ENCODE assay signal across 8 cellular contexts in genomic region chr7:25854608-25855497, GRCh38.
DNase-seq lines count a peak whose midpoint lies in the region; ATAC-seq, FAIRE-seq and TF ChIP-seq lines count a peak whose summit lies in the region.

No MANE protein-coding gene starts in this region.

- H3K4me2 ChIP-seq in Loucy (ENCODE audit: low read depth, low read length, poor library complexity, severe bottlenecking), result peak overlapping the region; percentile 87

- peak overlapping the region; percentile 84 for H3K4me3 Mint-ChIP-seq in type B pancreatic cell

- WGBS in lung, 2 donors, result 3 to 7% methylated on average over 20 of the region's 20 CpGs

- peaks cover 33% of the 10 kb centered on the region for H3K4me1 Mint-ChIP-seq in type B pancreatic cell (ENCODE audit: unreplicated experiment)

- peak overlapping the region; percentile 81 for H3K9ac ChIP-seq in Loucy (ENCODE audit: low read depth, low read length, poor library complexity, severe bottlenecking)

- H3K79me2 ChIP-seq in Loucy (ENCODE audit: insufficient read depth, low read length), result peaks cover 10% of the 10 kb centered on the region

- peaks cover 9% of the 10 kb centered on the region; the same call in 1 of the 2 replicates for H3F3A ChIP-seq in Loucy (ENCODE audit: low read depth)

- peak; percentile 100 for DNase-seq in GM04504 (ENCODE audit: low read depth)
- DNase-seq in OCI-M2 (lab: John Stamatoyannopoulos, UW; ENCODE audit: unreplicated experiment), result peak; percentile 57
- DNase-seq in cerebellar cortex (ENCODE audit: low spot score), result peak; percentile 98
- no peak for DNase-seq in lung (ENCODE audit: low spot score)
- peak; percentile 75 for DNase-seq in type B pancreatic cell (ENCODE audit: extremely low spot score, unreplicated experiment)

- H3K9me3 ChIP-seq in Loucy (ENCODE audit: insufficient read depth, low read depth, low read length) (no peaks in the 10 kb centered on the region), lung (ENCODE audit: control insufficient read depth in 2 of 2, insufficient read depth in 1 of 2, low read length in 1 of 2) (peaks cover 0 to 10% of the 10 kb centered on the region in 2 donors)

- peak overlapping the region; percentile 19; the same call in 1 of the 2 replicates for H2AFZ ChIP-seq in Loucy (ENCODE audit: low read length)

- peak overlapping the region; percentile 73 for H3K4me3 ChIP-seq in Loucy (ENCODE audit: low read length, poor library complexity, severe bottlenecking)
- no peak overlapping the region for H3K4me3 ChIP-seq in lung

- TF ChIP-seq CTCF in Loucy (conservative IDR thresholded peaks at IDR 0.05; ENCODE audit: low read length) (peak; percentile 81), lung (IDR thresholded peaks at IDR 0.05; ENCODE audit: control extremely low read depth, extremely low read depth) (peak; percentile 33), type B pancreatic cell (conservative IDR thresholded peaks at IDR 0.05) (peak; percentile 96)

- peaks cover 6% of the 10 kb centered on the region for H4K20me1 ChIP-seq in Loucy (ENCODE audit: insufficient read depth, low read length, poor library complexity, severe bottlenecking)

- peak overlapping the region; percentile 82 for H3K27ac Mint-ChIP-seq in type B pancreatic cell

- H3K4me1 ChIP-seq in Loucy (ENCODE audit: insufficient read depth, low read length, poor library complexity, severe bottlenecking) (peaks cover 13% of the 10 kb centered on the region), lung (ENCODE audit: control insufficient read depth in 2 of 2, insufficient read depth in 2 of 2, low read length in 2 of 2) (peaks cover 0 to 11% of the 10 kb centered on the region in 2 donors)

- no peaks in the 10 kb centered on the region for H3K9me2 ChIP-seq in Loucy (replicated peaks; ENCODE audit: low read depth, low read length)

- H3K27me3 ChIP-seq in Loucy (ENCODE audit: insufficient read depth, low read length, poor library complexity, severe bottlenecking), result no peaks in the 10 kb centered on the region
- H3K27me3 ChIP-seq in lung (ENCODE audit: control insufficient read depth, insufficient read depth), result peaks cover 20% of the 10 kb centered on the region

- H3K36me3 ChIP-seq in Loucy (ENCODE audit: insufficient read depth, low read length) (no peaks in the 10 kb centered on the region), lung (ENCODE audit: control insufficient read depth in 2 of 2, insufficient read depth in 2 of 2, low read length in 2 of 2) (no peaks in the 10 kb centered on the region)

- peak; percentile 11 for FAIRE-seq in A204.1 (lab: Jason Lieb, UNC)

- H3K36me3 Mint-ChIP-seq in type B pancreatic cell, result no peaks in the 10 kb centered on the region

- ATAC-seq in lung (ENCODE audit: insufficient read depth, low FRiP score) (no peak), HG03571 (IDR thresholded peaks at IDR 0.05; ENCODE audit: unreplicated experiment) (no peak)

- H3K9me3 Mint-ChIP-seq in type B pancreatic cell, result no peaks in the 10 kb centered on the region

- H3K27ac ChIP-seq in lung (ENCODE audit: low read depth in 1 of 2, low read length in 1 of 2), result no peak overlapping the region

- H3K27me3 Mint-ChIP-seq in type B pancreatic cell, result peaks cover 41% of the 10 kb centered on the region

Comparison
In these comparisons a context has a peak if more than half of its experiments do, and no peak if none do; other contexts are left out.
1. CTCF ChIP-seq: peak in every context shown above with its lines; median percentile 96 in type B pancreatic cell; 81 in Loucy; 33 in lung.